Comparison of ENCODE assay signal across 20 cellular contexts in the genomic region with DNA sequence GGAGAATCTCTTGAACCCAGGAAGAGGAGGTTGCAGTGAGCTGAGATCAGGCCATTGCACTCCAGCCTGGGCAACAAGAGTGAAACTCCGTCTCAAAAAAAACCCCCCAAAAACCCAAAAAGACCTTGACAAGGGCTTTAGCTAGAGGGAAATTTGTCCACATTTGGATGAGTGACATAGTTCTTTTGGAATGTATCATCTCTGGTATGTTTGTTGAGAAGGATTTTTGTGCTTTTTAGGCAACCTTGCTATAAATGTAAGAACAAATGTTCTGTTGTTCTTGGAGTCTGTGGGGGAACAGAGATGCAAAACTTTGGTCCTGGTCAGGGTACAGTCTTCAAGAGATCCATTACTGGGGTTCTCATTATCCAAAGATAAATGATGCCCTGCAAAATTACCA. TPM values are rescaled to one million over a fixed set of nuclear protein-coding genes. Genes with fewer than 3 reads are reported as not detected.
A peak's percentile ranks its signal among the peaks of the same experiment; 100 is the strongest.
DNase-seq lines count a peak whose midpoint lies in the region; ATAC-seq and TF ChIP-seq lines count a peak whose summit lies in the region.
"Had no signal": no experiment of that assay in that cellular context is flagged by ENCODE, and none has a peak within 500 bp of the region (broad histone marks: within the 10 kb centered on the region; RNA-seq: fewer than 3 reads in every experiment).

No MANE protein-coding gene starts in this region.

- peak; percentile 19 for DNase-seq in AG10803 (ENCODE audit: low read depth)
- DNase-seq in HS-5 (ENCODE audit: low read depth), result peak; percentile 13
- DNase-seq in astrocyte of the hippocampus (ENCODE audit: low read depth, low spot score), result peak; percentile 15
- peak; percentile 16 for DNase-seq in myocyte (ENCODE audit: low read depth)
- no peak for DNase-seq in SKM-1 (lab: John Stamatoyannopoulos, UW; ENCODE audit: unreplicated experiment)
- no peak for DNase-seq in NCI-H524 treated with DMSO at 0.1 percent for 48 hours (lab: John Stamatoyannopoulos, UW)
- no peak for DNase-seq in cerebellar nuclear complex (lab: John Stamatoyannopoulos, UW)
- DNase-seq: C1 segment of cervical spinal cord, DMS 273 treated with DMSO at 0.1 percent for 48 hours, MV-4-11, NCI-H1417, NCI-H187 treated with DMSO at 0.1 percent for 48 hours, NCI-H2171 treated with DMSO at 0.1 percent for 48 hours, Right ventricle myocardium superior had no signal

- TF ChIP-seq CTCF in AG10803 (conservative IDR thresholded peaks at IDR 0.05; ENCODE audit: low read length), result no peak

- H3K4me3 ChIP-seq in AG10803 (ENCODE audit: low read length), result no peak overlapping the region
- H3K4me3 ChIP-seq: SK-N-MC had no signal

- no peak for ATAC-seq in GM18867 (IDR thresholded peaks at IDR 0.05; ENCODE audit: unreplicated experiment)
- ATAC-seq: Panc1 had no signal

RNA-seq across cellular contexts. Expression of gene INAVA, which starts 28.9 kb away (rescaled TPM):
- total RNA-seq in myocyte, result 0.05 and 0.24 TPM in 2 replicates
- polyA plus RNA-seq in myocyte (2012), result 0.13 TPM
- total RNA-seq: Right ventricle myocardium superior had no signal

RNA-seq across cellular contexts. Expression of gene GPR25, which starts 50.8 kb away (rescaled TPM):
- total RNA-seq in myocyte, result not detected in 2 replicates
- not detected for polyA plus RNA-seq in myocyte (2012)
- total RNA-seq: A172, HT-29, NCI-H460, Right ventricle myocardium superior had no signal

Comparison
In these comparisons a context has a peak if more than half of its experiments do, and no peak if none do; other contexts are left out.
1. DNase-seq: peak in AG10803 (single experiment), HS-5 (single experiment), astrocyte of the hippocampus (single experiment) and myocyte (single experiment); none in SKM-1 (single experiment), NCI-H524 treated with DMSO at 0.1 percent for 48 hours (single experiment) and cerebellar nuclear complex (0 of 2).